In genomic region chr4:76615999-76616398, GRCh38 we compare ENCODE assay signal across 21 cellular contexts.
"Had no signal": no experiment of that assay in that cellular context is flagged by ENCODE, and none has a peak within 500 bp of the region (broad histone marks: within the 10 kb centered on the region; RNA-seq: fewer than 3 reads in every experiment).

No MANE protein-coding gene starts in this region.

- H3K4me3 Mint-ChIP-seq: activated B cell treated with CpG ODN at 0.5 μM for 24 hours; activated CD4-positive, alpha-beta memory T cell treated with anti-CD3 and anti-CD28 coated beads for 36 hours; activated naive CD8-positive, alpha-beta T cell treated with anti-CD3 and anti-CD28 coated beads, Interleukin-2, amount 10 ng/mL, durations not matched to agents 7 days and 5 days; natural killer cell; T-helper 17 cell had no signal

- H3K4me1 Mint-ChIP-seq: activated B cell treated with CpG ODN at 0.5 μM for 24 hours; activated naive CD8-positive, alpha-beta T cell treated with anti-CD3 and anti-CD28 coated beads, Interleukin-2, amount 10 ng/mL, durations not matched to agents 7 days and 5 days; natural killer cell; T-helper 17 cell had no signal

- H3K4me3 ChIP-seq: gastrocnemius medialis, left ventricle myocardium inferior, ovary, prostate gland had no signal

- H3K27ac ChIP-seq: epithelial cell of prostate, gastrocnemius medialis, left ventricle myocardium inferior, neutrophil, ovary, prostate gland had no signal

- H3K27me3 ChIP-seq: gastrocnemius medialis, ovary had no signal

- ATAC-seq: gastrocnemius medialis, natural killer cell, T-helper 17 cell had no signal

- H3K9me3 ChIP-seq: gastrocnemius medialis, left ventricle myocardium inferior, neutrophil, ovary, prostate gland had no signal

- H3K36me3 Mint-ChIP-seq: activated CD4-positive, alpha-beta memory T cell treated with anti-CD3 and anti-CD28 coated beads for 36 hours; activated naive CD8-positive, alpha-beta T cell treated with anti-CD3 and anti-CD28 coated beads, Interleukin-2, amount 10 ng/mL, durations not matched to agents 7 days and 5 days; natural killer cell had no signal

- H3K9me3 Mint-ChIP-seq: activated B cell treated with CpG ODN at 0.5 μM for 24 hours; activated CD4-positive, alpha-beta memory T cell treated with anti-CD3 and anti-CD28 coated beads for 36 hours; activated naive CD8-positive, alpha-beta T cell treated with anti-CD3 and anti-CD28 coated beads, Interleukin-2, amount 10 ng/mL, durations not matched to agents 7 days and 5 days; natural killer cell had no signal

- DNase-seq: activated B cell treated with CpG ODN at 0.5 μM for 24 hours; activated CD4-positive, alpha-beta memory T cell treated with anti-CD3 and anti-CD28 coated beads for 36 hours; activated CD4-positive, alpha-beta T cell treated with anti-CD3 and anti-CD28 coated beads for 4 hours; activated naive CD4-positive, alpha-beta T cell treated with Interleukin-2 at 50 U/mL for 16 hours; activated naive CD8-positive, alpha-beta T cell treated with anti-CD3 and anti-CD28 coated beads, Interleukin-2, amount 10 ng/mL, durations not matched to agents 7 days and 5 days; activated T-cell treated with anti-CD3 and anti-CD28 coated beads, Interleukin-2, amount 50 U/mL, for 48 hours; amygdala; gastrocnemius medialis; head of caudate nucleus; hypothalamus; left ventricle myocardium inferior; mammary epithelial cell; midbrain; natural killer cell; ovary; stimulated activated CD4-positive, alpha-beta T cell treated with anti-CD3 and anti-CD28 coated beads, Interleukin-4, amount 100 ng/mL, for 24 hours; stimulated activated naive CD4-positive, alpha-beta T cell treated with Interleukin-2 at 50 U/mL for 16 hours; T-helper 17 cell had no signal

- H3K27ac Mint-ChIP-seq: activated B cell treated with CpG ODN at 0.5 μM for 24 hours; activated CD4-positive, alpha-beta memory T cell treated with anti-CD3 and anti-CD28 coated beads for 36 hours; activated naive CD8-positive, alpha-beta T cell treated with anti-CD3 and anti-CD28 coated beads, Interleukin-2, amount 10 ng/mL, durations not matched to agents 7 days and 5 days; natural killer cell; T-helper 17 cell had no signal

- H3K4me1 ChIP-seq: gastrocnemius medialis, prostate gland had no signal

- H3K36me3 ChIP-seq: gastrocnemius medialis, left ventricle myocardium inferior, neutrophil, ovary, prostate gland had no signal
